In genomic region chr15:73239564-73240208, GRCh38 we compare ENCODE assay signal across 12 cellular contexts.
DNase-seq lines count a peak whose midpoint lies in the region; TF ChIP-seq lines count a peak whose summit lies in the region.
"Had no signal": no experiment of that assay in that cellular context is flagged by ENCODE, and none has a peak within 500 bp of the region (broad histone marks: within the 10 kb centered on the region; RNA-seq: fewer than 3 reads in every experiment).

No MANE protein-coding gene starts in this region.

- H3K4me2 ChIP-seq in SK-N-SH (no peak overlapping the region), neuronal stem cell (ENCODE audit: insufficient read depth, low read length, poor library complexity, severe bottlenecking) (no peak overlapping the region)

- H3K9ac ChIP-seq in SK-N-SH (no peak overlapping the region), neuronal stem cell (ENCODE audit: low read depth, low read length, poor library complexity) (no peak overlapping the region)

- no peak overlapping the region for H3K18ac ChIP-seq in neuronal stem cell (ENCODE audit: low read length)

- intact Hi-C loops in posterior cingulate gyrus (cut with DNase I): loop anchor here (10.0 kb wide), 1 partner anchor 455 kb away; the partner anchor contains the start of gene ADPGK

- H3K27ac ChIP-seq in AG04450 (ENCODE audit: low read depth, low read length) (no peak overlapping the region), SK-N-SH (ENCODE audit: low read depth in 2 of 2, low read length in 1 of 2) (peak overlapping the region in 1 of 2 experiments; percentile 6; a peak in 2 of 4 replicates), neuronal stem cell (replicated peaks; ENCODE audit: low read length) (no peak overlapping the region)
- H3K27ac ChIP-seq: ovary, thyroid gland had no signal

- H3K4me3 Mint-ChIP-seq in glutamatergic neuron (ENCODE audit: unreplicated experiment): no peak overlapping the region
- H3K4me3 Mint-ChIP-seq: CD8-positive, alpha-beta memory T cell had no signal

- H2AFZ ChIP-seq in SK-N-SH (ENCODE audit: low read depth) (no peak overlapping the region), neuronal stem cell (ENCODE audit: low read length) (no peak overlapping the region)

- H4K91ac ChIP-seq in neuronal stem cell (ENCODE audit: low read depth, low read length, poor library complexity): no peak overlapping the region

- H4K8ac ChIP-seq in neuronal stem cell (ENCODE audit: low read depth, low read length): no peak overlapping the region

- no peaks in the 10 kb centered on the region for H3K36me3 Mint-ChIP-seq in glutamatergic neuron (ENCODE audit: unreplicated experiment)

- peak; percentile 75 for TF ChIP-seq RAD21 in SK-N-SH (IDR thresholded peaks at IDR 0.05; ENCODE audit: low read length)

- no peaks in the 10 kb centered on the region for H3K9me3 Mint-ChIP-seq in glutamatergic neuron (ENCODE audit: unreplicated experiment)
- H3K9me3 Mint-ChIP-seq: CD8-positive, alpha-beta memory T cell had no signal

- H2AK5ac ChIP-seq in neuronal stem cell (ENCODE audit: low read depth, low read length): no peak overlapping the region

- H3K9me2 ChIP-seq in SK-N-SH: no peaks in the 10 kb centered on the region

- H2BK5ac ChIP-seq in neuronal stem cell (ENCODE audit: low read length): no peak overlapping the region

- no peak overlapping the region for H2BK12ac ChIP-seq in neuronal stem cell (ENCODE audit: low read length)

- H3K9me3 ChIP-seq in AG04450 (ENCODE audit: control insufficient read depth, insufficient read depth, low read length) (no peaks in the 10 kb centered on the region), SK-N-SH (no peaks in the 10 kb centered on the region), neuronal stem cell (replicated peaks in 1 of 2; ENCODE audit: control insufficient read depth in 2 of 2, insufficient read depth in 1 of 2, low read depth in 1 of 2, low read length in 2 of 2) (no peaks in the 10 kb centered on the region)
- H3K9me3 ChIP-seq: ovary, thyroid gland had no signal

- no peak for TF ChIP-seq EP300 in SK-N-SH (IDR thresholded peaks at IDR 0.05; ENCODE audit: borderline replicate concordance in 1 of 2, low read depth in 1 of 2, low read length in 1 of 2)

- no peaks in the 10 kb centered on the region for H3F3A ChIP-seq in SK-N-SH (replicated peaks; ENCODE audit: insufficient read depth)

- no peak overlapping the region for H3K27ac Mint-ChIP-seq in glutamatergic neuron (ENCODE audit: unreplicated experiment)

- TF ChIP-seq CTCF in AG04450 (IDR thresholded peaks at IDR 0.05; ENCODE audit: low read depth, low read length): peak; percentile 26; the same call in 1 of the 2 replicates
- TF ChIP-seq CTCF in SK-N-SH (IDR thresholded peaks at IDR 0.05): peak; percentile 32
- no peak for TF ChIP-seq CTCF in glutamatergic neuron (IDR thresholded peaks at IDR 0.05; ENCODE audit: partially characterized antibody, unreplicated experiment)

- H3K4me3 ChIP-seq in AG04450 (ENCODE audit: low read depth, low read length) (no peak overlapping the region), SK-N-SH (ENCODE audit: low read depth in 2 of 2, low read length in 1 of 2) (no peak overlapping the region), neuronal stem cell (ENCODE audit: low read length in 2 of 2) (no peak overlapping the region)
- H3K4me3 ChIP-seq: ovary, thyroid gland had no signal

- no peaks in the 10 kb centered on the region for H3K79me2 ChIP-seq in SK-N-SH (ENCODE audit: insufficient read depth)

- H3K27me3 Mint-ChIP-seq in glutamatergic neuron (ENCODE audit: unreplicated experiment): no peaks in the 10 kb centered on the region

- peaks cover 0 to 24% of the 10 kb centered on the region in 2 experiments; a peak in 2 of 4 replicates for H3K4me1 ChIP-seq in SK-N-SH (ENCODE audit: control insufficient read depth in 1 of 2, insufficient read depth in 2 of 2, low read depth in 1 of 2, low read length in 1 of 2)
- no peaks in the 10 kb centered on the region for H3K4me1 ChIP-seq in neuronal stem cell (ENCODE audit: control insufficient read depth in 2 of 2, insufficient read depth in 1 of 2, low read depth in 1 of 2, low read length in 2 of 2)
- H3K4me1 ChIP-seq: thyroid gland had no signal

- H3K4me1 Mint-ChIP-seq in glutamatergic neuron (ENCODE audit: low read depth, unreplicated experiment): no peaks in the 10 kb centered on the region
- H3K4me1 Mint-ChIP-seq: CD8-positive, alpha-beta memory T cell had no signal

- CTCF ChIA-PET in AG04450 (lab: Charles Lee) (interaction anchor here (1.0 to 6.5 kb wide), 5 partner anchors 7 to 35 kb away, joined by 3 to 161 read pairs (median 58); no protein-coding TSS in a partner anchor), SK-N-SH (lab: Yijun Ruan, JAX) (interaction anchor here (0.6 to 8.7 kb wide), 24 partner anchors 8 to 745 kb away, joined by 3 to 124 read pairs (median 6); no protein-coding TSS in a partner anchor)

- 72% methylated on average over 10 of the region's 10 CpGs for WGBS in SK-N-SH (ENCODE audit: low lambda C conversion rate)
- no CpG with 5 or more reads among the region's 10 CpGs for WGBS in neuronal stem cell (ENCODE audit: extremely low coverage in 2 of 2, insufficient read length in 2 of 2, insufficient replicate concordance in 1 of 2), 2 donors

- H2BK120ac ChIP-seq in neuronal stem cell (ENCODE audit: low read depth, low read length): no peak overlapping the region

- H3K36me3 ChIP-seq in SK-N-SH (replicated peaks in 1 of 2; ENCODE audit: control insufficient read depth in 1 of 2, insufficient read depth in 2 of 2, low read length in 1 of 2) (peaks cover 0 to 2% of the 10 kb centered on the region in 2 experiments), neuronal stem cell (replicated peaks in 1 of 2; ENCODE audit: control insufficient read depth in 2 of 2, insufficient read depth in 2 of 2, low read length in 2 of 2) (peaks cover 12 to 37% of the 10 kb centered on the region in 2 donors)
- H3K36me3 ChIP-seq: ovary, thyroid gland had no signal

- H2BK15ac ChIP-seq in neuronal stem cell (ENCODE audit: low read length): no peak overlapping the region

- H3K4ac ChIP-seq in neuronal stem cell (ENCODE audit: low read length): no peak overlapping the region

- POLR2A ChIA-PET in AG04450 (lab: Yijun Ruan, JAX): no interaction called here
- POLR2A ChIA-PET in SK-N-SH (lab: Yijun Ruan, JAX): no interaction called here

- H3K14ac ChIP-seq in neuronal stem cell (ENCODE audit: low read length): no peak overlapping the region

- H3K27me3 ChIP-seq in AG04450 (ENCODE audit: control insufficient read depth, insufficient read depth, low read length) (no peaks in the 10 kb centered on the region), SK-N-SH (ENCODE audit: insufficient read depth) (no peaks in the 10 kb centered on the region), neuronal stem cell (ENCODE audit: control insufficient read depth in 3 of 3, insufficient read depth in 3 of 3, low read depth in 1 of 3, low read length in 3 of 3) (no peaks in the 10 kb centered on the region)
- H3K27me3 ChIP-seq: ovary, thyroid gland had no signal

- no peaks in the 10 kb centered on the region for H4K20me1 ChIP-seq in SK-N-SH (ENCODE audit: insufficient read depth)

- H3K79me1 ChIP-seq in neuronal stem cell (ENCODE audit: low read depth, low read length): no peaks in the 10 kb centered on the region

- H3K23ac ChIP-seq in neuronal stem cell (ENCODE audit: low read depth, low read length, poor library complexity): no peak overlapping the region

- DNase-seq in AG04450 (ENCODE audit: low read depth, low spot score) (no peak), HCEC 1CT (peak; percentile 12), SK-N-SH (peak; percentile 30), glutamatergic neuron (peak; percentile 16), neuronal stem cell (ENCODE audit: low spot score) (no peak), inferior parietal cortex (ENCODE audit: extremely low spot score) (no peak), posterior cingulate gyrus (no peak), EL (no peak)
- DNase-seq: CD8-positive, alpha-beta memory T cell; NCI-H510A treated with DMSO at 0.1 percent for 48 hours; ovary; thyroid gland had no signal

TF ChIP-seq in SK-N-SH, 30 proteins besides CTCF, POLR2A, EP300 and RAD21:
- TF ChIP-seq USF1 (IDR thresholded peaks at IDR 0.05; ENCODE audit: borderline replicate concordance, low read depth) (no peak), TAF1 (IDR thresholded peaks at IDR 0.05; ENCODE audit: borderline replicate concordance, low read depth, low read length) (no peak), SMC3 (IDR thresholded peaks at IDR 0.05; ENCODE audit: low read depth, low read length) (peak; percentile 51), SIN3A (IDR thresholded peaks at IDR 0.05; ENCODE audit: borderline replicate concordance, low read depth, low read length) (no peak), MAX (IDR thresholded peaks at IDR 0.05; ENCODE audit: low read depth) (no peak), MXI1 (IDR thresholded peaks at IDR 0.05; ENCODE audit: low read depth, low read length) (0 out of 2 replicates have a peak, but pooled peaks have one; percentile 17)
TF ChIP-seq in SK-N-SH: peak in this region for 2.

Comparison
In these comparisons a context has a peak if more than half of its experiments do, and no peak if none do; other contexts are left out.
1. DNase-seq: peak in HCEC 1CT (single experiment), SK-N-SH (single experiment) and glutamatergic neuron (single experiment); none in AG04450 (single experiment), neuronal stem cell (single experiment), inferior parietal cortex (single experiment), posterior cingulate gyrus (0 of 10) and EL (single experiment).